In genomic region chr4:7780751-7781348, GRCh38 we compare ENCODE assay signal across 12 cellular contexts.
DNase-seq lines count a peak whose midpoint lies in the region; ATAC-seq, FAIRE-seq and TF ChIP-seq lines count a peak whose summit lies in the region.
"Had no signal": no experiment of that assay in that cellular context is flagged by ENCODE, and none has a peak within 500 bp of the region (broad histone marks: within the 10 kb centered on the region; RNA-seq: fewer than 3 reads in every experiment).

No MANE protein-coding gene starts in this region.

- CTCF ChIA-PET in HepG2 (lab: Yijun Ruan, JAX; ENCODE audit: low intra/inter-chr PET ratio, low total read pairs) = no interaction called here

- no peak for TF ChIP-seq EP300 in HepG2 (IDR thresholded peaks at IDR 0.05; ENCODE audit: low read depth in 2 of 2, low read length in 2 of 2)
- no peak for TF ChIP-seq EP300 in HepG2 (CRISPR knock-in tag; IDR thresholded peaks at IDR 0.05; ENCODE audit: borderline replicate concordance)

- 93% methylated on average over 5 of the region's 5 CpGs for WGBS in HepG2 (ENCODE audit: low lambda C conversion rate)

- no peaks in the 10 kb centered on the region for H3K9me3 Mint-ChIP-seq in activated naive CD4-positive, alpha-beta T cell treated with anti-CD3 and anti-CD28 coated beads, Interleukin-2, amount 50 U/mL, for 24 hours
- no peaks in the 10 kb centered on the region for H3K9me3 Mint-ChIP-seq in activated T-helper 2 cell treated with anti-CD3 and anti-CD28 coated beads, Interferon-gamma antibody, Interleukin-2, Interleukin-4, amounts not matched to agents 10 μg/mL and 5 μg/mL and 100 μg/mL, durations not matched to agents 14 hours and 24 hours and 36 hours

- peaks cover 2% of the 10 kb centered on the region for H3K36me3 Mint-ChIP-seq in activated naive CD4-positive, alpha-beta T cell treated with anti-CD3 and anti-CD28 coated beads, Interleukin-2, amount 50 U/mL, for 24 hours
- peaks cover 45% of the 10 kb centered on the region for H3K36me3 Mint-ChIP-seq in activated T-helper 2 cell treated with anti-CD3 and anti-CD28 coated beads, Interferon-gamma antibody, Interleukin-2, Interleukin-4, amounts not matched to agents 10 μg/mL and 5 μg/mL and 100 μg/mL, durations not matched to agents 14 hours and 24 hours and 36 hours (ENCODE audit: low read depth)

- peak overlapping the region; percentile 27 for H3K27ac ChIP-seq in temporal lobe (ENCODE audit: low read depth, low read length)
- no peak overlapping the region for H3K27ac ChIP-seq in HepG2 (ENCODE audit: extremely low read length, insufficient read depth, low read length)

- POLR2A ChIA-PET in HepG2 (lab: Yijun Ruan, JAX) = no interaction called here

- H2AFZ ChIP-seq in HepG2 (ENCODE audit: low read length) = no peak overlapping the region

- H3K27me3 ChIP-seq in HepG2 (ENCODE audit: control insufficient read depth in 1 of 2, insufficient read depth in 2 of 2, low read length in 2 of 2) = no peaks in the 10 kb centered on the region
- H3K27me3 ChIP-seq: upper lobe of right lung had no signal

- no peak for DNase-seq in activated naive CD4-positive, alpha-beta T cell (lab: John Stamatoyannopoulos, UW)
- no peak for DNase-seq in activated T-helper 2 cell treated with anti-CD3 and anti-CD28 coated beads, Interferon-gamma antibody, Interleukin-2, Interleukin-4, amounts not matched to agents 10 μg/mL and 5 μg/mL and 100 μg/mL, durations not matched to agents 14 hours and 24 hours and 36 hours (ENCODE audit: low spot score)
- DNase-seq in fibroblast of villous mesenchyme (ENCODE audit: low read depth) (peak; percentile 66), HepG2 (ENCODE audit: low spot score) (no peak), NCI-H1694 (lab: John Stamatoyannopoulos, UW) (no peak)
- DNase-seq: anterior cingulate cortex, DMS79, NCI-H1694 treated with DMSO at 0.1 percent for 48 hours had no signal

- no peak for TF ChIP-seq POLR2A in HepG2 (IDR thresholded peaks at IDR 0.05; ENCODE audit: insufficient read depth in 1 of 2, low read depth in 2 of 2, low read length in 2 of 2)

- peaks cover 56% of the 10 kb centered on the region for H3K4me1 Mint-ChIP-seq in activated naive CD4-positive, alpha-beta T cell treated with anti-CD3 and anti-CD28 coated beads, Interleukin-2, amount 50 U/mL, for 24 hours
- H3K4me1 Mint-ChIP-seq in activated T-helper 2 cell treated with anti-CD3 and anti-CD28 coated beads, Interferon-gamma antibody, Interleukin-2, Interleukin-4, amounts not matched to agents 10 μg/mL and 5 μg/mL and 100 μg/mL, durations not matched to agents 14 hours and 24 hours and 36 hours (ENCODE audit: low read depth) = peaks cover 39% of the 10 kb centered on the region

- no peak overlapping the region for H3K9ac ChIP-seq in HepG2 (ENCODE audit: insufficient read depth, low read depth, low read length)

- peak overlapping the region; percentile 45 for H3K4me3 Mint-ChIP-seq in activated naive CD4-positive, alpha-beta T cell treated with anti-CD3 and anti-CD28 coated beads, Interleukin-2, amount 50 U/mL, for 24 hours
- no peak overlapping the region for H3K4me3 Mint-ChIP-seq in activated T-helper 2 cell treated with anti-CD3 and anti-CD28 coated beads, Interferon-gamma antibody, Interleukin-2, Interleukin-4, amounts not matched to agents 10 μg/mL and 5 μg/mL and 100 μg/mL, durations not matched to agents 14 hours and 24 hours and 36 hours (ENCODE audit: low read depth)

- ATAC-seq in HepG2 (no peak), HG03095 (IDR thresholded peaks at IDR 0.05; ENCODE audit: unreplicated experiment) (no peak)

- FAIRE-seq in HepG2 (lab: Jason Lieb, UNC) = no peak

- no peaks in the 10 kb centered on the region for H4K20me1 ChIP-seq in HepG2 (ENCODE audit: insufficient read depth, low read length)

- no peaks in the 10 kb centered on the region for H3K27me3 Mint-ChIP-seq in activated naive CD4-positive, alpha-beta T cell treated with anti-CD3 and anti-CD28 coated beads, Interleukin-2, amount 50 U/mL, for 24 hours
- H3K27me3 Mint-ChIP-seq in activated T-helper 2 cell treated with anti-CD3 and anti-CD28 coated beads, Interferon-gamma antibody, Interleukin-2, Interleukin-4, amounts not matched to agents 10 μg/mL and 5 μg/mL and 100 μg/mL, durations not matched to agents 14 hours and 24 hours and 36 hours (ENCODE audit: low read depth) = no peaks in the 10 kb centered on the region

- H3K9me3 ChIP-seq in HepG2 (ENCODE audit: low read length) = no peaks in the 10 kb centered on the region
- H3K9me3 ChIP-seq: upper lobe of right lung had no signal

- no TSS peak for BruUV-seq in HepG2 (replicated peaks; lab: Mats Ljungman, UMichigan)

- no peak overlapping the region for H3K4me2 ChIP-seq in HepG2 (ENCODE audit: low read depth, low read length)

- in situ Hi-C loops in HepG2 (cut with HindIII; ENCODE audit: extremely low pct_ligation_motif_present, low pct_unique_long_range_greater_than_20kb) = no loop called here

- H3K27ac Mint-ChIP-seq in activated naive CD4-positive, alpha-beta T cell treated with anti-CD3 and anti-CD28 coated beads, Interleukin-2, amount 50 U/mL, for 24 hours = peak overlapping the region; percentile 95
- peak overlapping the region; percentile 79 for H3K27ac Mint-ChIP-seq in activated T-helper 2 cell treated with anti-CD3 and anti-CD28 coated beads, Interferon-gamma antibody, Interleukin-2, Interleukin-4, amounts not matched to agents 10 μg/mL and 5 μg/mL and 100 μg/mL, durations not matched to agents 14 hours and 24 hours and 36 hours

- H3K4me3 ChIP-seq in fibroblast of villous mesenchyme (ENCODE audit: low read depth, low read length) = no peak overlapping the region
- no peak overlapping the region for H3K4me3 ChIP-seq in HepG2 (replicated peaks in 1 of 3; ENCODE audit: insufficient read depth in 1 of 3, low read depth in 2 of 3, low read length in 3 of 3)
- H3K4me3 ChIP-seq: upper lobe of right lung had no signal

- peaks cover 6 to 21% of the 10 kb centered on the region in 2 experiments; a peak in 3 of 5 replicates for H3K36me3 ChIP-seq in HepG2 (replicated peaks in 1 of 2; ENCODE audit: control insufficient read depth in 1 of 2, insufficient read depth in 2 of 2, low read length in 2 of 2)

- no peaks in the 10 kb centered on the region for H3K79me2 ChIP-seq in HepG2 (ENCODE audit: insufficient read depth, low read length)

- peaks cover 15% of the 10 kb centered on the region for H3K4me1 ChIP-seq in HepG2 (ENCODE audit: insufficient read depth, low read length)

- intact Hi-C loops in activated T-helper 2 cell treated with anti-CD3 and anti-CD28 coated beads, Interferon-gamma antibody, Interleukin-2, Interleukin-4, amounts not matched to agents 10 μg/mL and 5 μg/mL and 100 μg/mL, durations not matched to agents 14 hours and 24 hours and 36 hours (cut with micrococcal nuclease) = no loop called here
- intact Hi-C loops in HepG2 (cut with micrococcal nuclease; ENCODE audit: unreplicated experiment) = no loop called here

- TF ChIP-seq CTCF in fibroblast of villous mesenchyme (IDR thresholded peaks at IDR 0.05; ENCODE audit: insufficient read depth, low read depth, low read length) = no peak
- no peak for TF ChIP-seq CTCF in HepG2 (CRISPR knock-in tag; IDR thresholded peaks at IDR 0.05)

- no peak for TF ChIP-seq RAD21 in HepG2 (CRISPR knock-in tag; IDR thresholded peaks at IDR 0.05)

TF ChIP-seq in HepG2, 621 proteins besides CTCF, POLR2A, EP300 and RAD21 (continues in another document):
- no peak for TF ChIP-seq ZNF142 (CRISPR knock-in tag; IDR thresholded peaks at IDR 0.05)
- no peak for TF ChIP-seq TRIM24 (CRISPR knock-in tag; IDR thresholded peaks at IDR 0.05)
- TF ChIP-seq TBX3 (IDR thresholded peaks at IDR 0.05; ENCODE audit: borderline replicate concordance) = no peak
- no peak for TF ChIP-seq PAX8 (CRISPR knock-in tag; IDR thresholded peaks at IDR 0.05; ENCODE audit: borderline replicate concordance)
- TF ChIP-seq ZNF431 (CRISPR knock-in tag; IDR thresholded peaks at IDR 0.05; ENCODE audit: borderline replicate concordance, low read depth) = no peak
- no peak for TF ChIP-seq HOXD1 (CRISPR knock-in tag; IDR thresholded peaks at IDR 0.05)
